ENCODE assay signal across 19 cellular contexts in the genomic region with DNA sequence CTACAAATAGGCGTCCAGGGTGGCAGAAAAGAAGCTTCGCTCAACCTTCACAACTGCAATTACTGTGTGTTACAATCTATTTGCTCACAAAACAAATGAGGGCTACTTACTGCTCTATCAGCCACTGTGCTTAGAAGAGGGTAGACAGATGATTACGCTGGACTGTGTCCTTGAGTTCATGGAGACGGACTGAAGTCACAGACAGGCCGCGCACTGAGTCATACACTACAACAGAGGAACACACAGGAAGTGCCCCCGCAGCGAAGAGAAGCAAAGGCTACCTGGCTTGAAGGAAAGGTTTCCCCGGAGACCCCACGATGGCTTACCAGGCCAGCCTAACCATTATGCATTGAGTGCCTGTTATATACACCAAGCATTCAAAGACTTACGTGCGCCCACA. TPM values are rescaled to one million over a fixed set of nuclear protein-coding genes. Genes with fewer than 3 reads are reported as not detected.
DNase-seq lines count a peak whose midpoint lies in the region; ATAC-seq, FAIRE-seq and TF ChIP-seq lines count a peak whose summit lies in the region.
"Had no signal": no experiment of that assay in that cellular context is flagged by ENCODE, and none has a peak within 500 bp of the region (broad histone marks: within the 10 kb centered on the region; RNA-seq: fewer than 3 reads in every experiment).

No MANE protein-coding gene starts in this region.

- no TSS peak for BruUV-seq in Caco-2 (replicated peaks; lab: Mats Ljungman, UMichigan)
- BruUV-seq in HepG2 (replicated peaks; lab: Mats Ljungman, UMichigan) = no TSS peak

- H3K27me3 Mint-ChIP-seq in Caco-2 (ENCODE audit: insufficient read depth, unreplicated experiment) (no peaks in the 10 kb centered on the region), progenitor cell of endocrine pancreas (no peaks in the 10 kb centered on the region)

- H2AFZ ChIP-seq in HepG2 (ENCODE audit: low read length) = no peak overlapping the region

- ATAC-seq in HepG2 = peak; percentile 86
- no peak for ATAC-seq in HG03571 (IDR thresholded peaks at IDR 0.05; ENCODE audit: unreplicated experiment)
- ATAC-seq in GM18868 (IDR thresholded peaks at IDR 0.05; ENCODE audit: unreplicated experiment) = no peak
- ATAC-seq: A549; CD8-positive, alpha-beta T cell had no signal

- POLR2A ChIA-PET in Caco-2 (lab: Charles Lee) = interaction anchor here (0.6 kb wide), 1 partner anchor 666 kb away, joined by 4 read pairs; no protein-coding TSS in a partner anchor
- POLR2A ChIA-PET in HepG2 (lab: Yijun Ruan, JAX) = interaction anchor here (1.9 kb wide), 1 partner anchor 12 kb away, joined by 8 read pairs; no protein-coding TSS in a partner anchor

- H3K36me3 ChIP-seq in Caco-2 (ENCODE audit: control insufficient read depth, insufficient read depth, low read length) = no peaks in the 10 kb centered on the region; the same call in none of the 2 replicates
- H3K36me3 ChIP-seq in HepG2 (replicated peaks in 1 of 2; ENCODE audit: control insufficient read depth in 1 of 2, insufficient read depth in 2 of 2, low read length in 2 of 2) = peaks cover 10 to 22% of the 10 kb centered on the region in 2 experiments
- H3K36me3 ChIP-seq in tibial nerve = peaks cover 0 to 19% (median 0%) of the 10 kb centered on the region in 3 donors

- H3K4me1 ChIP-seq in Caco-2 (peaks cover 47% of the 10 kb centered on the region), HepG2 (ENCODE audit: insufficient read depth, low read length) (peaks cover 88% of the 10 kb centered on the region), tibial nerve (peaks cover 0 to 67% (median 22%) of the 10 kb centered on the region in 4 donors)

- intact Hi-C loops in Caco-2 (cut with micrococcal nuclease; ENCODE audit: unreplicated experiment) (loop anchor here (2.0 kb wide), 1 partner anchor 25 kb away; a partner anchor contains a TSS), HepG2 (cut with micrococcal nuclease; ENCODE audit: unreplicated experiment) (loop anchor here (2.0 kb wide), 1 partner anchor 13 kb away; no protein-coding TSS in a partner anchor)

- H3K9ac ChIP-seq in HepG2 (ENCODE audit: insufficient read depth, low read depth, low read length) = no peak overlapping the region; the same call in 1 of the 2 replicates
- H3K9ac ChIP-seq: KMS-11 had no signal

- peaks cover 64% of the 10 kb centered on the region for H4K20me1 ChIP-seq in HepG2 (ENCODE audit: insufficient read depth, low read length)

- peak; percentile 63 for FAIRE-seq in HepG2 (lab: Jason Lieb, UNC)
- FAIRE-seq: A549, D721Med, GM12892, GM18507, H54 had no signal

- H3K9me3 Mint-ChIP-seq in Caco-2 (ENCODE audit: unreplicated experiment) (peaks cover 13% of the 10 kb centered on the region), progenitor cell of endocrine pancreas (ENCODE audit: low read depth) (peaks cover 14% of the 10 kb centered on the region)

- H3K36me3 Mint-ChIP-seq in Caco-2 (ENCODE audit: insufficient read depth, unreplicated experiment) = peaks cover 59% of the 10 kb centered on the region
- peaks cover 59% of the 10 kb centered on the region for H3K36me3 Mint-ChIP-seq in progenitor cell of endocrine pancreas (ENCODE audit: insufficient read depth)
- H3K36me3 Mint-ChIP-seq: CD8-positive, alpha-beta T cell had no signal

- TF ChIP-seq RAD21 in HepG2 (CRISPR knock-in tag; IDR thresholded peaks at IDR 0.05) = no peak

- H3K4me1 Mint-ChIP-seq in Caco-2 (ENCODE audit: low read depth, unreplicated experiment) (peaks cover 47% of the 10 kb centered on the region), progenitor cell of endocrine pancreas (ENCODE audit: low read depth) (peaks cover 40% of the 10 kb centered on the region)

- WGBS in HepG2 (ENCODE audit: low lambda C conversion rate) = 57% methylated on average over 12 of the region's 12 CpGs
- 97% methylated on average over 11 to 12 of the region's 12 CpGs for WGBS in tibial nerve, 2 donors

- no peak overlapping the region for H3K4me3 ChIP-seq in Caco-2 (ENCODE audit: low read depth, low read length)
- H3K4me3 ChIP-seq in HepG2 (replicated peaks in 1 of 3; ENCODE audit: insufficient read depth in 1 of 3, low read depth in 2 of 3, low read length in 3 of 3) = 0 out of 6 replicates have a peak overlapping the region, but pooled peaks of 1 of the 3 experiments have one; percentile 25
- no peak overlapping the region for H3K4me3 ChIP-seq in tibial nerve
- H3K4me3 ChIP-seq: A549 had no signal

- in situ Hi-C loops in HepG2 (cut with HindIII; ENCODE audit: extremely low pct_ligation_motif_present, low pct_unique_long_range_greater_than_20kb) = no loop called here

- no peaks in the 10 kb centered on the region for H3K27me3 ChIP-seq in Caco-2 (replicated peaks; ENCODE audit: control insufficient read depth, insufficient read depth, low read length)
- no peaks in the 10 kb centered on the region for H3K27me3 ChIP-seq in HepG2 (ENCODE audit: control insufficient read depth in 1 of 2, insufficient read depth in 2 of 2, low read length in 2 of 2)
- no peaks in the 10 kb centered on the region for H3K27me3 ChIP-seq in tibial nerve

- no peak overlapping the region for H3K4me3 Mint-ChIP-seq in Caco-2 (ENCODE audit: unreplicated experiment)
- no peak overlapping the region for H3K4me3 Mint-ChIP-seq in progenitor cell of endocrine pancreas (ENCODE audit: low read depth)
- H3K4me3 Mint-ChIP-seq: CD8-positive, alpha-beta T cell had no signal

- H3K27ac Mint-ChIP-seq in Caco-2 (ENCODE audit: unreplicated experiment) (peak overlapping the region; percentile 73), progenitor cell of endocrine pancreas (peak overlapping the region; percentile 75)
- H3K27ac Mint-ChIP-seq: CD8-positive, alpha-beta T cell had no signal

- no peaks in the 10 kb centered on the region for H3K9me3 ChIP-seq in Caco-2
- no peaks in the 10 kb centered on the region for H3K9me3 ChIP-seq in HepG2 (ENCODE audit: low read length)
- H3K9me3 ChIP-seq in tibial nerve = peaks cover 0 to 6% (median 0%) of the 10 kb centered on the region in 4 donors
- H3K9me3 ChIP-seq: A549 had no signal

- peak in 1 of 2 experiments; percentile 46; a peak in 1 of 4 replicates for TF ChIP-seq EP300 in HepG2 (IDR thresholded peaks at IDR 0.05; ENCODE audit: low read depth in 2 of 2, low read length in 2 of 2)
- TF ChIP-seq EP300 in HepG2 (CRISPR knock-in tag; IDR thresholded peaks at IDR 0.05; ENCODE audit: borderline replicate concordance) = peak; percentile 43; the same call in 1 of the 2 replicates
- TF ChIP-seq EP300 in tibial nerve (IDR thresholded peaks at IDR 0.05) = no peak

- H3K27ac ChIP-seq in VCaP (peak overlapping the region; percentile 47), HepG2 (ENCODE audit: extremely low read length, insufficient read depth, low read length) (peak overlapping the region; percentile 48), tibial nerve (peak overlapping the region in 2 of 4 donors; percentile 8 to 39)
- H3K27ac ChIP-seq: A549, KMS-11 had no signal

- peaks cover 100% of the 10 kb centered on the region for H3K79me2 ChIP-seq in HepG2 (ENCODE audit: insufficient read depth, low read length)

- TF ChIP-seq POLR2A in HepG2 (IDR thresholded peaks at IDR 0.05; ENCODE audit: insufficient read depth in 1 of 2, low read depth in 2 of 2, low read length in 2 of 2) (no peak), tibial nerve (IDR thresholded peaks at IDR 0.05) (no peak)

- CTCF ChIA-PET in Caco-2 (lab: Charles Lee) (no interaction called here), HepG2 (lab: Yijun Ruan, JAX; ENCODE audit: low intra/inter-chr PET ratio, low total read pairs) (no interaction called here)

- H3K4me2 ChIP-seq in HepG2 (ENCODE audit: low read depth, low read length) = peak overlapping the region; percentile 40
- H3K4me2 ChIP-seq: A549, KMS-11 had no signal

- TF ChIP-seq CTCF in Caco-2 (IDR thresholded peaks at IDR 0.05; ENCODE audit: insufficient read depth in 1 of 2, low read depth in 1 of 2, low read length in 1 of 2, severe bottlenecking in 1 of 2, unreplicated experiment in 1 of 2) (no peak), VCaP (conservative IDR thresholded peaks at IDR 0.05) (no peak), HepG2 (CRISPR knock-in tag; IDR thresholded peaks at IDR 0.05) (no peak), progenitor cell of endocrine pancreas (IDR thresholded peaks at IDR 0.05; ENCODE audit: unreplicated experiment) (no peak), tibial nerve (IDR thresholded peaks at IDR 0.05) (no peak)

- DNase-seq in Caco-2 (no peak), HepG2 (ENCODE audit: low spot score) (peak; percentile 83), progenitor cell of endocrine pancreas (ENCODE audit: low spot score, unreplicated experiment) (no peak), tibial nerve (ENCODE audit: low spot score in 2 of 2) (no peak)
- DNase-seq: CD8-positive, alpha-beta T cell; MV-4-11; NCI-H1694 treated with DMSO at 0.1 percent for 48 hours; NCI-H748 treated with DMSO at 0.1 percent for 48 hours; OCI-M1; SIG-M5 had no signal

TF ChIP-seq in HepG2, 621 proteins besides CTCF, POLR2A, EP300 and RAD21 (continues in another document):
- peak; percentile 33; the same call in 1 of the 2 replicates for TF ChIP-seq ZNF331 (CRISPR knock-in tag; IDR thresholded peaks at IDR 0.05)

RNA-seq across cellular contexts. Expression of a gene that starts 25.6 kb away (rescaled TPM):
- total RNA-seq in Caco-2 (2022) (135 and 141 TPM in 2 replicates), HepG2 (2016; rRNA removed; fragmentation: Illumina TruSeq; extraction: Trizol) (176 and 185 TPM in 2 replicates), progenitor cell of endocrine pancreas (263 and 264 TPM in 2 replicates), tibial nerve (100 to 1,000 TPM in 1 of 4 donors, 10 to 100 TPM in 3; 85.2 to 119 (median 91.6) TPM)
- 74.9 and 87.3 TPM in 2 replicates for total RNA-seq in HepG2 (2016; cell fraction: cytosol; rRNA removed; fragmentation: Illumina TruSeq; extraction: Trizol; ENCODE audit: low read depth)
- total RNA-seq in HepG2 (2016; cell fraction: insoluble cytoplasmic fraction; rRNA removed; fragmentation: Illumina TruSeq; extraction: Trizol) = 158 and 182 TPM in 2 replicates
- 361 and 484 TPM in 2 replicates for total RNA-seq in HepG2 (2016; cell fraction: membrane; rRNA removed; fragmentation: Illumina TruSeq; extraction: Trizol)
- 203 and 219 TPM in 2 replicates for total RNA-seq in HepG2 (2016; cell fraction: nucleus; rRNA removed; fragmentation: Illumina TruSeq; extraction: Trizol)
- polyA plus RNA-seq in HepG2 (2011; rRNA removed) = 193 and 216 TPM in 2 replicates
- 145 and 153 TPM in 2 replicates for polyA plus RNA-seq in HepG2 (2011; cell fraction: cytosol; rRNA removed)
- polyA plus RNA-seq in HepG2 (2011; cell fraction: nucleus; rRNA removed) = 169 and 173 TPM in 2 replicates
- 84.5 and 103 TPM in 2 replicates for polyA plus RNA-seq in HepG2 (2012)
- 2.5 and 3.2 TPM in 2 replicates for polyA plus RNA-seq in HepG2 (2016; cell fraction: cytosol; fragmentation: Illumina TruSeq; extraction: Trizol; ENCODE audit: low read depth)
- 34.1 and 47.0 TPM in 2 replicates for polyA plus RNA-seq in HepG2 (2016; cell fraction: insoluble cytoplasmic fraction; fragmentation: Illumina TruSeq; extraction: Trizol; ENCODE audit: low read depth)
- polyA plus RNA-seq in HepG2 (2016; cell fraction: membrane; fragmentation: Illumina TruSeq; extraction: Trizol; ENCODE audit: low read depth) = 7.0 and 7.3 TPM in 2 replicates
- polyA plus RNA-seq in HepG2 (2016; cell fraction: nucleus; fragmentation: Illumina TruSeq; extraction: Trizol; ENCODE audit: insufficient read depth, low read depth) = 164 and 179 TPM in 2 replicates
- polyA minus RNA-seq in HepG2 (2011; rRNA and poly(A)+ RNA removed; ENCODE audit: low replicate concordance) = 311 and 1,912 TPM in 2 replicates
- polyA minus RNA-seq in HepG2 (2011; cell fraction: cytosol; rRNA and poly(A)+ RNA removed) = 510 and 534 TPM in 2 replicates
- 531 and 554 TPM in 2 replicates for polyA minus RNA-seq in HepG2 (2011; cell fraction: nucleus; rRNA and poly(A)+ RNA removed)
- total RNA-seq: CD8-positive, alpha-beta T cell had no signal
